ENCODE assay signal across 9 cellular contexts in the genomic region with DNA sequence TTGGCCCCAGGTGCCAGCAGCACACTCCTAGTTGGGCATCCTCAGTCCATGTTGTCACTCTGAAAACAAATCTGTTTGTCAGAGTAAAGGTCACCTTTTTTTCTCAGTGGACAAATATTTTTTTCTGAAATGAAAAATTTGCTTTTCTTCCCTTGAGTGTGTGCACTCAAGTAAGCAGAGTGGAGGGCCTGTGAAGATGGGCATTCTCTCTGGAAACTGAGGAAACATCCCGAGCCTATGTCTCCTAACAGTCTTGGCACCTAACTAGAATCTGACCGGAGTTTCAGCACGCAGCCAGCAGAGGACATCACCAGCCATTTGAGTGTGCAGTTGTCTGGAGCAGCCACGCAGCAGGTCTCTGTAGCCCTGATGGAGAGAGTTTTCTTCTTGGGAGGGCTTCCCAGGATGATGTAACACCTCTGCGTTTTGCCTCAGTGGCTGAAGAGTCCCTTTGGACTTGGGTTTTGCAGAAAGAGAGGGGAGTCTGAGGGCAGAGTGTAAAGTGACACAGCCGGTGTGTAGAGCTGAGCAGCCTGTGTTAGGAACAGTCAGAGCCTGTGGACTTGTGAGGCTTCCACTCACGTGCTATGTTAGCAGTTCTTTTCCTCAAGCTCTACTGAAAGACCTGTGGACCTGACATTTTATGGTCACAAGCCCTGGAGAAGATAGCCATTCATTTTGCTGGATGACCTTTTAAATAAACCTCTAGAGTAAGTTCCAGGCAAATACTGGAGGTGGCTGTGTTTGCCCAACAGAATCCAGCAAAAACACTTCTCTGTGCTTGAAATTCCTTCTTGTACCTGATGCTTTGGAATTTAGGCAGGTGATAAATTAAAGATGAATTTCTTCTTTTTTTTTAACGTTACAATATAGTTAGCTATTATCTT. TPM values are rescaled to one million over a fixed set of nuclear protein-coding genes. Genes with fewer than 3 reads are reported as not detected.
DNase-seq lines count a peak whose midpoint lies in the region; ATAC-seq and TF ChIP-seq lines count a peak whose summit lies in the region.
"Had no signal": no experiment of that assay in that cellular context is flagged by ENCODE, and none has a peak within 500 bp of the region (broad histone marks: within the 10 kb centered on the region; RNA-seq: fewer than 3 reads in every experiment).

No MANE protein-coding gene starts in this region.

- H3K4me2 ChIP-seq in MM.1S (ENCODE audit: low read depth, low read length): no peak overlapping the region

- no peaks in the 10 kb centered on the region for H3F3A ChIP-seq in MM.1S (ENCODE audit: insufficient read depth, low read length)

- H4K20me1 ChIP-seq in MM.1S (ENCODE audit: insufficient read depth, low read length): no peaks in the 10 kb centered on the region

- H3K27ac Mint-ChIP-seq in WTC11: no peak overlapping the region
- no peak overlapping the region for H3K27ac Mint-ChIP-seq in activated naive CD4-positive, alpha-beta T cell treated with anti-CD3 and anti-CD28 coated beads, Interleukin-2, amount 10 ng/mL, durations not matched to agents 7 days and 5 days

- H3K4me1 ChIP-seq in cardiac muscle cell (ENCODE audit: low read depth) (no peaks in the 10 kb centered on the region), psoas muscle (peaks cover 86% of the 10 kb centered on the region), MM.1S (ENCODE audit: low read length) (0 out of 2 replicates have a peak, but pooled peaks cover 14% of the 10 kb centered on the region)

- H3K9me3 ChIP-seq in cardiac muscle cell (ENCODE audit: low read depth) (no peaks in the 10 kb centered on the region), psoas muscle (no peaks in the 10 kb centered on the region), MM.1S (replicated peaks; ENCODE audit: insufficient read depth, low read length) (no peaks in the 10 kb centered on the region)
- H3K9me3 ChIP-seq: mucosa of descending colon had no signal

- H3K9me2 ChIP-seq in MM.1S (replicated peaks; ENCODE audit: insufficient read depth, low read length): no peaks in the 10 kb centered on the region

- no peak overlapping the region for H3K4me3 Mint-ChIP-seq in WTC11
- no peak overlapping the region for H3K4me3 Mint-ChIP-seq in activated naive CD4-positive, alpha-beta T cell treated with anti-CD3 and anti-CD28 coated beads, Interleukin-2, amount 10 ng/mL, durations not matched to agents 7 days and 5 days

- WGBS in psoas muscle, 3 donors: 34 to 54% (median 39%) methylated on average over 8 of the region's 8 CpGs

- H3K27ac ChIP-seq in cardiac muscle cell (no peak overlapping the region), psoas muscle (peak overlapping the region; percentile 44), MM.1S (ENCODE audit: low read length) (no peak overlapping the region)

- TF ChIP-seq CTCF in WTC11 (IDR thresholded peaks at IDR 0.05): no peak
- TF ChIP-seq CTCF in cardiac muscle cell (IDR thresholded peaks at IDR 0.05; ENCODE audit: low read depth, low read length): peak; percentile 33
- peak; percentile 12 for TF ChIP-seq CTCF in psoas muscle (IDR thresholded peaks at IDR 0.05)
- no peak for TF ChIP-seq CTCF in MM.1S (IDR thresholded peaks at IDR 0.05; ENCODE audit: low read length)

- H3K27me3 ChIP-seq in cardiac muscle cell: no peaks in the 10 kb centered on the region
- no peaks in the 10 kb centered on the region for H3K27me3 ChIP-seq in psoas muscle (ENCODE audit: insufficient read depth in 3 of 3, low read length in 2 of 3)
- H3K27me3 ChIP-seq in MM.1S (replicated peaks; ENCODE audit: insufficient read depth, low read length): no peaks in the 10 kb centered on the region

- H3K4me3 ChIP-seq in cardiac muscle cell (no peak overlapping the region), psoas muscle (no peak overlapping the region), MM.1S (ENCODE audit: low read length) (no peak overlapping the region)
- H3K4me3 ChIP-seq: mucosa of descending colon had no signal

- POLR2A ChIA-PET in WTC11 (lab: Charles Lee): no interaction called here

- CTCF ChIA-PET in WTC11 (lab: Charles Lee): interaction anchor here (0.7 to 1.8 kb wide), 5 partner anchors 11 to 67 kb away, joined by 4 to 11 read pairs (median 6); no protein-coding TSS in a partner anchor
- CTCF ChIA-PET in activated naive CD4-positive, alpha-beta T cell treated with anti-CD3 and anti-CD28 coated beads, Interleukin-2, amount 10 ng/mL, durations not matched to agents 7 days and 5 days (lab: Charles Lee): interaction anchor here (1.2 to 1.3 kb wide), 2 partner anchors 10 to 38 kb away, joined by 3 to 4 read pairs; no protein-coding TSS in a partner anchor

- intact Hi-C loops in psoas muscle (cut with DNase I): no loop called here

- ATAC-seq in WTC11 (peak; percentile 59), psoas muscle (peak in 3 of 4 donors; percentile 24 to 39 (median 31)), HG03025 (IDR thresholded peaks at IDR 0.05; ENCODE audit: low FRiP score, unreplicated experiment) (no peak)
- ATAC-seq: mucosa of descending colon had no signal

- no peaks in the 10 kb centered on the region for H3K36me3 ChIP-seq in cardiac muscle cell
- H3K36me3 ChIP-seq in psoas muscle (ENCODE audit: insufficient read depth in 1 of 2, low read depth in 1 of 2): peaks cover 6 to 41% of the 10 kb centered on the region in 2 donors
- H3K36me3 ChIP-seq in MM.1S (replicated peaks; ENCODE audit: insufficient read depth, low read length): 0 out of 2 replicates have a peak, but pooled peaks cover 4% of the 10 kb centered on the region

- H3K9ac ChIP-seq in MM.1S (ENCODE audit: low read length): no peak overlapping the region

- no peaks in the 10 kb centered on the region for H3K36me3 Mint-ChIP-seq in WTC11
- H3K36me3 Mint-ChIP-seq in activated naive CD4-positive, alpha-beta T cell treated with anti-CD3 and anti-CD28 coated beads, Interleukin-2, amount 10 ng/mL, durations not matched to agents 7 days and 5 days: peaks cover 24% of the 10 kb centered on the region

- no peaks in the 10 kb centered on the region for H3K27me3 Mint-ChIP-seq in WTC11 (ENCODE audit: low read depth)
- H3K27me3 Mint-ChIP-seq in activated naive CD4-positive, alpha-beta T cell treated with anti-CD3 and anti-CD28 coated beads, Interleukin-2, amount 10 ng/mL, durations not matched to agents 7 days and 5 days: no peaks in the 10 kb centered on the region

- H2AFZ ChIP-seq in MM.1S (ENCODE audit: low read length): no peak overlapping the region

- no peaks in the 10 kb centered on the region for H3K9me3 Mint-ChIP-seq in WTC11
- no peaks in the 10 kb centered on the region for H3K9me3 Mint-ChIP-seq in activated naive CD4-positive, alpha-beta T cell treated with anti-CD3 and anti-CD28 coated beads, Interleukin-2, amount 10 ng/mL, durations not matched to agents 7 days and 5 days

- peaks cover 93% of the 10 kb centered on the region for H3K79me2 ChIP-seq in MM.1S (ENCODE audit: low read length)

- DNase-seq in EH (ENCODE audit: low read depth): peak; percentile 54
- peak; percentile 22 for DNase-seq in WTC11 (ENCODE audit: low spot score)
- peak; percentile 20 to 51 for DNase-seq in cardiac muscle cell (ENCODE audit: low read depth in 1 of 2, low spot score in 1 of 2)
- peak in 1 of 2 donors; percentile 70 for DNase-seq in psoas muscle
- DNase-seq in activated naive CD4-positive, alpha-beta T cell treated with anti-CD3 and anti-CD28 coated beads, Interleukin-2, amount 10 ng/mL, durations not matched to agents 7 days and 5 days: no peak
- DNase-seq in activated naive CD4-positive, alpha-beta T cell treated with Interleukin-2 at 50 U/mL for 16 hours: no peak
- DNase-seq in MM.1S: no peak
- DNase-seq: mucosa of descending colon had no signal

- H3K4me1 Mint-ChIP-seq in WTC11: peaks cover 9% of the 10 kb centered on the region
- H3K4me1 Mint-ChIP-seq in activated naive CD4-positive, alpha-beta T cell treated with anti-CD3 and anti-CD28 coated beads, Interleukin-2, amount 10 ng/mL, durations not matched to agents 7 days and 5 days: peaks cover 44% of the 10 kb centered on the region

TF ChIP-seq in WTC11, 78 proteins besides CTCF, POLR2A, EP300 and RAD21:
- peak; percentile 98 for TF ChIP-seq GABPB1 (CRISPR knock-in tag; IDR thresholded peaks at IDR 0.05)
- no peak for TF ChIP-seq TCF7 (CRISPR knock-in tag; IDR thresholded peaks at IDR 0.05; ENCODE audit: low read depth)
- TF ChIP-seq ZNF423 (CRISPR knock-in tag; IDR thresholded peaks at IDR 0.05): no peak
- TF ChIP-seq, protein P1, sequence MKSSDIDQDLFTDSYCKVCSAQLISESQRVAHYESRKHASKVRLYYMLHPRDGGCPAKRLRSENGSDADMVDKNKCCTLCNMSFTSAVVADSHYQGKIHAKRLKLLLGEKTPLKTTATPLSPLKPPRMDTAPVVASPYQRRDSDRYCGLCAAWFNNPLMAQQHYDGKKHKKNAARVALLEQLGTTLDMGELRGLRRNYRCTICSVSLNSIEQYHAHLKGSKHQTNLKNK (CRISPR knock-in tag; IDR thresholded peaks at IDR 0.05): no peak

RNA-seq across cellular contexts. Expression of a gene that starts 51.6 kb away (rescaled TPM):
- 26.2 to 29.7 TPM (median 29.5 TPM) in 3 replicates for total RNA-seq in WTC11 (2021)
- total RNA-seq in cardiac muscle cell: 43.0 and 44.8 TPM in 2 replicates
- polyA plus RNA-seq in cardiac muscle cell: 25.5 and 28.4 TPM in 2 replicates
- 100 to 1,000 TPM in 3 of 4 donors, 10 to 100 TPM in 1; 66.1 to 215 (median 157) TPM for total RNA-seq in psoas muscle
- polyA plus RNA-seq in psoas muscle: 10 to 100 TPM; 10.8 to 30.9 (median 26.7) TPM

Comparison
In these comparisons a context has a peak if more than half of its experiments do, and no peak if none do; other contexts are left out.
1. DNase-seq: peak in EH (single experiment), WTC11 (single experiment) and cardiac muscle cell (2 of 2); none in activated naive CD4-positive, alpha-beta T cell treated with anti-CD3 and anti-CD28 coated beads, Interleukin-2, amount 10 ng/mL, durations not matched to agents 7 days and 5 days (single experiment), activated naive CD4-positive, alpha-beta T cell treated with Interleukin-2 at 50 U/mL for 16 hours (single experiment) and MM.1S (single experiment).
2. CTCF ChIP-seq: peak in cardiac muscle cell (single experiment) and psoas muscle (single experiment); none in WTC11 (single experiment) and MM.1S (single experiment).